In genomic region chr2:187542123-187542522, GRCh38 we compare ENCODE assay signal across 13 cellular contexts. TPM values are rescaled to one million over a fixed set of nuclear protein-coding genes. Genes with fewer than 3 reads are reported as not detected.
DNase-seq lines count a peak whose midpoint lies in the region; ATAC-seq, FAIRE-seq and TF ChIP-seq lines count a peak whose summit lies in the region.
"Had no signal": no experiment of that assay in that cellular context is flagged by ENCODE, and none has a peak within 500 bp of the region (broad histone marks: within the 10 kb centered on the region; RNA-seq: fewer than 3 reads in every experiment).

No MANE protein-coding gene starts in this region.

- H3K9me3 ChIP-seq in endothelial cell of umbilical vein (replicated peaks; ENCODE audit: control insufficient read depth, insufficient read depth, low read length) (no peaks in the 10 kb centered on the region), neuron (ENCODE audit: low read length) (no peaks in the 10 kb centered on the region)

- ATAC-seq in HG02981 (IDR thresholded peaks at IDR 0.05; ENCODE audit: unreplicated experiment) (no peak), HG03565 (IDR thresholded peaks at IDR 0.05; ENCODE audit: unreplicated experiment) (no peak)

- H4K20me1 ChIP-seq in endothelial cell of umbilical vein (replicated peaks; ENCODE audit: control insufficient read depth, extremely low read depth, insufficient read depth, low read length) = no peaks in the 10 kb centered on the region

- TF ChIP-seq CTCF in 22Rv1 (IDR thresholded peaks at IDR 0.05) (no peak), endothelial cell of umbilical vein (IDR thresholded peaks at IDR 0.05; ENCODE audit: extremely low read depth in 1 of 2, insufficient read depth in 1 of 2, low read depth in 1 of 2, low read length in 2 of 2) (no peak)

- dilution Hi-C loops in endothelial cell of umbilical vein (cut with MboI; ENCODE audit: extremely low pct_ligation_motif_present, low sequenced_read_pairs) = no loop called here

- no peaks in the 10 kb centered on the region for H3K9me1 ChIP-seq in endothelial cell of umbilical vein (replicated peaks; ENCODE audit: control insufficient read depth, extremely low read depth, insufficient read depth, low read length)

- H3K4me3 ChIP-seq in endothelial cell of umbilical vein (replicated peaks in 1 of 3; ENCODE audit: insufficient read depth in 1 of 3, low read depth in 1 of 3, low read length in 3 of 3) (peak overlapping the region in 1 of 3 experiments; percentile 11), neuron (ENCODE audit: low read length) (no peak overlapping the region)

- FAIRE-seq in endothelial cell of umbilical vein (lab: Jason Lieb, UNC) = no peak

- TSS peak; percentile 18 for BruUV-seq in endothelial cell of umbilical vein (replicated peaks; lab: Mats Ljungman, UMichigan)

- no peaks in the 10 kb centered on the region for H3K27me3 ChIP-seq in endothelial cell of umbilical vein (ENCODE audit: control insufficient read depth in 2 of 2, insufficient read depth in 2 of 2, low read length in 2 of 2)
- no peaks in the 10 kb centered on the region for H3K27me3 ChIP-seq in neuron (ENCODE audit: insufficient read depth, low read length)

- peak overlapping the region; percentile 77 for H3K9ac ChIP-seq in endothelial cell of umbilical vein (replicated peaks; ENCODE audit: extremely low read depth, insufficient read depth, low read length)

- H3K27ac ChIP-seq in 22Rv1 (peak overlapping the region; percentile 53), endothelial cell of umbilical vein (ENCODE audit: insufficient read depth, low read depth, low read length) (peak overlapping the region; percentile 94)

- intact Hi-C loops in endothelial cell of umbilical vein (cut with micrococcal nuclease) = no loop called here

- peak; percentile 31 for DNase-seq in M059J (ENCODE audit: low read depth)
- DNase-seq in endothelial cell of umbilical vein (ENCODE audit: low read depth, low spot score) = no peak
- DNase-seq in DMS153 (lab: John Stamatoyannopoulos, UW) = no peak
- no peak for DNase-seq in COR-L47 (lab: John Stamatoyannopoulos, UW)
- DNase-seq: activated CD8-positive, alpha-beta memory T cell treated with anti-CD3 and anti-CD28 coated beads for 24 hours; effector memory CD4-positive, alpha-beta T cell; MV-4-11; T-helper 9 cell had no signal

- POLR2A ChIA-PET in endothelial cell of umbilical vein (lab: Charles Lee) = no interaction called here

- no peak overlapping the region for H2AFZ ChIP-seq in endothelial cell of umbilical vein (ENCODE audit: low read depth, low read length)
- H2AFZ ChIP-seq in neuron (ENCODE audit: low read depth, low read length) = peak overlapping the region; percentile 36

- no peak for TF ChIP-seq POLR2A in endothelial cell of umbilical vein (IDR thresholded peaks at IDR 0.05; ENCODE audit: low read depth, low read length)

- H3K4me2 ChIP-seq in endothelial cell of umbilical vein (ENCODE audit: insufficient read depth, low read length) = peak overlapping the region; percentile 72

- H3K4me1 ChIP-seq in endothelial cell of umbilical vein (ENCODE audit: control insufficient read depth, extremely low read depth, insufficient read depth, low read length) (peaks cover 62% of the 10 kb centered on the region), neuron (ENCODE audit: insufficient read depth, low read length) (peaks cover 9% of the 10 kb centered on the region)

- CTCF ChIA-PET in endothelial cell of umbilical vein (lab: Charles Lee) = interaction anchor here (1.1 kb wide), 1 partner anchor 36 kb away, joined by 3 read pairs; no protein-coding TSS in a partner anchor

- peaks cover 63% of the 10 kb centered on the region for H3K79me2 ChIP-seq in endothelial cell of umbilical vein (ENCODE audit: control insufficient read depth, insufficient read depth, low read length)

- H3K36me3 ChIP-seq in endothelial cell of umbilical vein (ENCODE audit: control insufficient read depth in 2 of 2, extremely low read depth in 1 of 2, insufficient read depth in 2 of 2, low read length in 2 of 2) (peaks cover 5 to 8% of the 10 kb centered on the region in 2 experiments), neuron (ENCODE audit: insufficient read depth, low read length) (no peaks in the 10 kb centered on the region)

TF ChIP-seq in endothelial cell of umbilical vein, 7 proteins besides CTCF, POLR2A, EP300 and RAD21:
- TF ChIP-seq POLR2AphosphoS5 (IDR thresholded peaks at IDR 0.05; ENCODE audit: insufficient read depth, low read depth, low read length) (no peak), JUN (IDR thresholded peaks at IDR 0.05; ENCODE audit: borderline replicate concordance, insufficient read depth, insufficient read length, low read depth) (no peak), FOS (IDR thresholded peaks at IDR 0.05; ENCODE audit: borderline replicate concordance, insufficient read depth, low read length) (no peak), EZH2 (IDR thresholded peaks at IDR 0.05; ENCODE audit: borderline replicate concordance, low read depth, low read length, severe bottlenecking) (no peak), GATA2 (IDR thresholded peaks at IDR 0.05; ENCODE audit: insufficient read depth, insufficient read length, low read depth, low read length) (no peak), MAX (IDR thresholded peaks at IDR 0.05; ENCODE audit: insufficient read depth, insufficient read length) (no peak)

RNA-seq across cellular contexts. Expression of gene TFPI, which starts 12.1 kb away (rescaled TPM):
- 74.7 and 113 TPM in 2 replicates for total RNA-seq in M059J (2014; rRNA removed; shearing (Covaris generic))
- 266 and 286 TPM in 2 replicates for total RNA-seq in endothelial cell of umbilical vein
- 138 and 177 TPM in 2 replicates for polyA plus RNA-seq in endothelial cell of umbilical vein
- polyA plus RNA-seq in endothelial cell of umbilical vein (2011; cell fraction: cytosol; rRNA removed) = 185 and 186 TPM in 2 replicates
- 210 and 230 TPM in 2 replicates for polyA plus RNA-seq in endothelial cell of umbilical vein (2011; cell fraction: nucleus; rRNA removed)
- polyA plus RNA-seq in endothelial cell of umbilical vein (2012) = 245 and 277 TPM in 2 replicates
- 332 and 378 TPM in 2 replicates for polyA minus RNA-seq in endothelial cell of umbilical vein
- polyA minus RNA-seq in endothelial cell of umbilical vein (2011; cell fraction: cytosol; rRNA and poly(A)+ RNA removed) = 21.1 TPM
- 645 and 1,049 TPM in 2 replicates for polyA minus RNA-seq in endothelial cell of umbilical vein (2011; cell fraction: nucleus; rRNA and poly(A)+ RNA removed)
- total RNA-seq: OCI-LY7 had no signal
